19 cellular contexts compared by ENCODE assay signal in the genomic region with DNA sequence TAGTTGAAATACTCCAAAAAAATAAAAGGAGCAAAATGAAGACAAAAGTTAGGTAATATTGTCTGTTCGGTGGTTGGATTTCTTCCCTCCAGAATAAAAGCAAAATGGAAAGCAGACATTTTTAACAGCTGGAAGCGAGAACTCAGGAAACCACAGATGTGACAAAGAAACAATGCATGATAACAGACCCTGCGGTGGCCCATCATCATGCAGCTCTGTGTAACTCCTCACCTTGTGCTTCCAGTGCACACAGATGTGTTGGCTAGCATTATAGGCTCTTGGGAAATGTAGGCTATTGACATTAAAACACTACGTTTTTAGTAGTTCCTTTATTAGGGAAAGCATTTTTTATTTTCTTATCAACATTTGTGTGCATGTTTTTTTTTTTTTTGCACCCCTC.
"Had no signal": no experiment of that assay in that cellular context is flagged by ENCODE, and none has a peak within 500 bp of the region (broad histone marks: within the 10 kb centered on the region; RNA-seq: fewer than 3 reads in every experiment).

No MANE protein-coding gene starts in this region.

- H3K9me3 Mint-ChIP-seq: memory B cell; nephron; neural progenitor cell; stimulated activated naive CD8-positive, alpha-beta T cell treated with anti-CD3 and anti-CD28 coated beads, Interleukin-15, Interleukin-2, amounts not matched to agents 100 ng/mL and 50 ng/mL, for 24 hours had no signal

- H3K27ac Mint-ChIP-seq: memory B cell; nephron; neural progenitor cell; progenitor cell of endocrine pancreas; stimulated activated naive CD8-positive, alpha-beta T cell treated with anti-CD3 and anti-CD28 coated beads, Interleukin-15, Interleukin-2, amounts not matched to agents 100 ng/mL and 50 ng/mL, for 24 hours had no signal

- H3K79me2 ChIP-seq: parathyroid adenoma had no signal

- H3K9ac ChIP-seq: neural progenitor cell, parathyroid adenoma had no signal

- H3K4me1 ChIP-seq: neural progenitor cell, parathyroid adenoma, right lobe of liver, vagina had no signal

- H2AFZ ChIP-seq: neural progenitor cell, parathyroid adenoma had no signal

- H3K27me3 Mint-ChIP-seq: progenitor cell of endocrine pancreas; stimulated activated naive CD8-positive, alpha-beta T cell treated with anti-CD3 and anti-CD28 coated beads, Interleukin-15, Interleukin-2, amounts not matched to agents 100 ng/mL and 50 ng/mL, for 24 hours had no signal

- H3K27me3 ChIP-seq: neural progenitor cell, right lobe of liver, suprapubic skin, transverse colon, vagina had no signal

- DNase-seq: cortex of kidney; kidney; right lobe of liver; stimulated activated CD4-positive, alpha-beta T cell treated with anti-CD3 and anti-CD28 coated beads, Interleukin-12 subunit alpha, Interleukin-12 subunit beta, amount 100 ng/mL, for 4 hours; stimulated activated CD4-positive, alpha-beta T cell treated with anti-CD3 and anti-CD28 coated beads, Interleukin-1b, Interleukin-23, amount 100 ng/mL, for 48 hours; stimulated activated CD4-positive, alpha-beta T cell treated with anti-CD3 and anti-CD28 coated beads, Interleukin-4, amount 100 ng/mL, for 1 hour; stimulated activated CD8-positive, alpha-beta memory T cell treated with anti-CD3 and anti-CD28 coated beads, Interleukin-4, amount 100 ng/mL, for 48 hours; transverse colon had no signal

- H3K27ac ChIP-seq: neural progenitor cell, parathyroid adenoma, right lobe of liver, suprapubic skin, transverse colon, vagina had no signal

- H3K4me3 ChIP-seq: lung, neural progenitor cell, right lobe of liver, smooth muscle cell, suprapubic skin, transverse colon, vagina had no signal

- H3K4me2 ChIP-seq: neural progenitor cell, smooth muscle cell had no signal

- H3K4me3 Mint-ChIP-seq: memory B cell; nephron; neural progenitor cell; stimulated activated naive CD8-positive, alpha-beta T cell treated with anti-CD3 and anti-CD28 coated beads, Interleukin-15, Interleukin-2, amounts not matched to agents 100 ng/mL and 50 ng/mL, for 24 hours had no signal

- H3K36me3 Mint-ChIP-seq: memory B cell, neural progenitor cell had no signal

- ATAC-seq: left lobe of liver, right lobe of liver had no signal
